Comparison of ENCODE assay signal across 33 cellular contexts in genomic region chr19:43847246-43847645, GRCh38. TPM values are rescaled to one million over a fixed set of nuclear protein-coding genes. Genes with fewer than 3 reads are reported as not detected.
DNase-seq lines count a peak whose midpoint lies in the region; ATAC-seq and TF ChIP-seq lines count a peak whose summit lies in the region.
"Had no signal": no experiment of that assay in that cellular context is flagged by ENCODE, and none has a peak within 500 bp of the region (broad histone marks: within the 10 kb centered on the region; RNA-seq: fewer than 3 reads in every experiment).

No MANE protein-coding gene starts in this region.

- H3K4me1 Mint-ChIP-seq in MCF 10A (ENCODE audit: insufficient read depth, unreplicated experiment) (no peaks in the 10 kb centered on the region), endothelial cell (ENCODE audit: unreplicated experiment) (no peaks in the 10 kb centered on the region), Caco-2 (ENCODE audit: low read depth, unreplicated experiment) (no peaks in the 10 kb centered on the region)
- H3K4me1 Mint-ChIP-seq: CD8-positive, alpha-beta memory T cell; nephron progenitor cell had no signal

- no peak for TF ChIP-seq CTCF in MCF 10A (IDR thresholded peaks at IDR 0.05; ENCODE audit: unreplicated experiment)
- no peak for TF ChIP-seq CTCF in breast epithelium (IDR thresholded peaks at IDR 0.05)
- TF ChIP-seq CTCF in endothelial cell (IDR thresholded peaks at IDR 0.05; ENCODE audit: unreplicated experiment), result no peak
- no peak for TF ChIP-seq CTCF in Caco-2 (IDR thresholded peaks at IDR 0.05; ENCODE audit: insufficient read depth in 1 of 2, low read depth in 1 of 2, low read length in 1 of 2, severe bottlenecking in 1 of 2, unreplicated experiment in 1 of 2)

- H3K9me3 Mint-ChIP-seq in MCF 10A (ENCODE audit: unreplicated experiment), result peaks cover 19% of the 10 kb centered on the region
- peaks cover 46% of the 10 kb centered on the region for H3K9me3 Mint-ChIP-seq in endothelial cell (ENCODE audit: unreplicated experiment)
- peaks cover 47% of the 10 kb centered on the region for H3K9me3 Mint-ChIP-seq in Caco-2 (ENCODE audit: unreplicated experiment)

- no peak overlapping the region for H3K4me3 Mint-ChIP-seq in MCF 10A (ENCODE audit: unreplicated experiment)
- peak overlapping the region; percentile 50 for H3K4me3 Mint-ChIP-seq in endothelial cell (ENCODE audit: unreplicated experiment)
- no peak overlapping the region for H3K4me3 Mint-ChIP-seq in Caco-2 (ENCODE audit: unreplicated experiment)
- H3K4me3 Mint-ChIP-seq: activated T-cell treated with anti-CD3 and anti-CD28 coated beads, Interleukin-2, amount 50 U/mL, for 72 hours; CD8-positive, alpha-beta memory T cell; nephron progenitor cell had no signal

- H3K27me3 Mint-ChIP-seq in MCF 10A (ENCODE audit: insufficient read depth, unreplicated experiment), result no peaks in the 10 kb centered on the region
- H3K27me3 Mint-ChIP-seq in endothelial cell (ENCODE audit: unreplicated experiment), result no peaks in the 10 kb centered on the region
- no peaks in the 10 kb centered on the region for H3K27me3 Mint-ChIP-seq in Caco-2 (ENCODE audit: insufficient read depth, unreplicated experiment)
- H3K27me3 Mint-ChIP-seq: CD8-positive, alpha-beta memory T cell had no signal

- H3K27ac ChIP-seq in breast epithelium, result no peak overlapping the region
- H3K27ac ChIP-seq: gastrocnemius medialis, hepatocyte, KMS-11, lower lobe of right lung, skin epidermis, suprapubic skin, upper lobe of right lung had no signal

- H3K4me3 ChIP-seq in breast epithelium (peak overlapping the region in 1 of 3 donors; percentile 4), Caco-2 (ENCODE audit: low read depth, low read length) (no peak overlapping the region)
- H3K4me3 ChIP-seq: hepatocyte, lower lobe of right lung, mucosa of descending colon, skin epidermis, suprapubic skin, upper lobe of right lung had no signal

- H3K27ac Mint-ChIP-seq in MCF 10A (ENCODE audit: low read depth, unreplicated experiment) (no peak overlapping the region), endothelial cell (ENCODE audit: unreplicated experiment) (no peak overlapping the region), Caco-2 (ENCODE audit: unreplicated experiment) (no peak overlapping the region)
- H3K27ac Mint-ChIP-seq: activated T-cell treated with anti-CD3 and anti-CD28 coated beads, Interleukin-2, amount 50 U/mL, for 72 hours; CD8-positive, alpha-beta memory T cell; nephron progenitor cell had no signal

- no peak for TF ChIP-seq POLR2A in breast epithelium (IDR thresholded peaks at IDR 0.05)

- CTCF ChIA-PET in MCF 10A (lab: Yijun Ruan, JAX), result no interaction called here
- CTCF ChIA-PET in Caco-2 (lab: Charles Lee), result no interaction called here

- no peaks in the 10 kb centered on the region for H3K4me1 ChIP-seq in breast epithelium
- H3K4me1 ChIP-seq in Caco-2, result no peaks in the 10 kb centered on the region
- H3K4me1 ChIP-seq: gastrocnemius medialis, lower lobe of right lung, suprapubic skin, upper lobe of right lung had no signal

- H3K36me3 ChIP-seq in breast epithelium (peaks cover 63% of the 10 kb centered on the region), Caco-2 (ENCODE audit: control insufficient read depth, insufficient read depth, low read length) (peaks cover 3% of the 10 kb centered on the region)

- intact Hi-C loops in MCF 10A (cut with micrococcal nuclease) (no loop called here), breast epithelium (cut with DNase I; ENCODE audit: low total_unique reads) (no loop called here), Caco-2 (cut with micrococcal nuclease; ENCODE audit: unreplicated experiment) (no loop called here)

- H3K9me3 ChIP-seq in breast epithelium, result peaks cover 66 to 100% of the 10 kb centered on the region in 2 donors
- H3K9me3 ChIP-seq in Caco-2, result peaks cover 78% of the 10 kb centered on the region

- POLR2A ChIA-PET in MCF 10A (lab: Yijun Ruan, JAX) (no interaction called here), Caco-2 (lab: Charles Lee) (no interaction called here)

- no peak for ATAC-seq in esophagus mucosa
- ATAC-seq: activated CD4-positive, CD25-positive, alpha-beta regulatory T cell treated with anti-CD3 and anti-CD28 coated beads, Interleukin-2, amount 50 U/mL, for 24 hours; activated T-cell treated with anti-CD3 and anti-CD28 coated beads, Interleukin-2, amount 50 U/mL, for 72 hours; gastrocnemius medialis; lower lobe of right lung; mucosa of descending colon; PC-3; upper lobe of right lung had no signal

- BruUV-seq in MCF 10A (replicated peaks; lab: Mats Ljungman, UMichigan), result TSS peak; percentile 11
- no TSS peak for BruUV-seq in Caco-2 (replicated peaks; lab: Mats Ljungman, UMichigan)

- DNase-seq in MCF 10A (ENCODE audit: unreplicated experiment) (no peak), breast epithelium (ENCODE audit: low spot score in 2 of 2) (no peak), SW480 (ENCODE audit: low spot score) (peak; percentile 8), endothelial cell (ENCODE audit: low spot score) (no peak), NCI-H2029 (lab: John Stamatoyannopoulos, UW) (no peak), MV-4-11 (lab: John Stamatoyannopoulos, UW) (no peak), Caco-2 (no peak)
- DNase-seq: 8988T; activated CD4-positive, alpha-beta T cell treated with anti-CD3 and anti-CD28 coated beads, Interleukin-2, amount 50 U/mL, for 4 hours; activated T-cell treated with anti-CD3 and anti-CD28 coated beads, Interleukin-2, amount 50 U/mL, for 72 hours; CD8-positive, alpha-beta memory T cell; DMS 273 treated with DMSO at 0.1 percent for 48 hours; gastrocnemius medialis; kidney glomerular epithelial cell; lower lobe of right lung; MM.1S; mucosa of descending colon; NCI-H1417; NCI-H2029 treated with DMSO at 0.1 percent for 48 hours; NCI-H2227 treated with DMSO at 0.1 percent for 48 hours; NCI-H526 treated with DMSO at 0.1 percent for 48 hours; nephron progenitor cell; PC-3; SK-N-SH; stimulated activated naive CD4-positive, alpha-beta T cell; T-helper 2 cell; upper lobe of right lung had no signal

- H3K27me3 ChIP-seq in breast epithelium (no peaks in the 10 kb centered on the region), Caco-2 (replicated peaks; ENCODE audit: control insufficient read depth, insufficient read depth, low read length) (no peaks in the 10 kb centered on the region)
- H3K27me3 ChIP-seq: gastrocnemius medialis, hepatocyte, suprapubic skin, upper lobe of right lung had no signal

- peaks cover 66% of the 10 kb centered on the region for H3K36me3 Mint-ChIP-seq in MCF 10A (ENCODE audit: insufficient read depth, unreplicated experiment)
- peaks cover 73% of the 10 kb centered on the region for H3K36me3 Mint-ChIP-seq in endothelial cell (ENCODE audit: low read depth, unreplicated experiment)
- H3K36me3 Mint-ChIP-seq in Caco-2 (ENCODE audit: insufficient read depth, unreplicated experiment), result peaks cover 33% of the 10 kb centered on the region

RNA-seq across cellular contexts. Expression of gene ZNF283, which starts 20.1 kb away (rescaled TPM):
- 14.7 and 15.4 TPM in 2 replicates for total RNA-seq in MCF 10A (2022)
- 10 to 100 TPM in 2 of 3 donors, 1 to 10 TPM in 1; 6.9 to 19.6 (median 13.8) TPM for total RNA-seq in breast epithelium
- total RNA-seq in endothelial cell (ENCODE audit: unreplicated experiment), result 9.3 TPM
- total RNA-seq in esophagus mucosa, result 5.3 TPM
- 12.0 and 14.7 TPM in 2 replicates for total RNA-seq in Caco-2 (2022)

RNA-seq across cellular contexts. Expression of gene ZNF404, which starts 36.5 kb away (rescaled TPM):
- total RNA-seq in MCF 10A (2022) (1.2 TPM in 2 replicates), breast epithelium (1 to 10 TPM; 1.1 to 5.9 (median 3.6) TPM), endothelial cell (ENCODE audit: unreplicated experiment) (3.7 TPM), esophagus mucosa (0.36 TPM), Caco-2 (2022) (0.43 and 1.1 TPM in 2 replicates)
- total RNA-seq: PC-3 had no signal

RNA-seq across cellular contexts. Expression of gene LYPD5, which starts 45.0 kb away (rescaled TPM):
- total RNA-seq in MCF 10A (2022) (0.21 and 0.47 TPM in 2 replicates), breast epithelium (1 to 10 TPM in 2 of 3 donors, under 1 TPM in 1; 0.48 to 7.2 (median 6.2) TPM), endothelial cell (ENCODE audit: unreplicated experiment) (not detected), esophagus mucosa (18.0 TPM), Caco-2 (2022) (0.93 and 0.95 TPM in 2 replicates)
